7 cellular contexts compared by ENCODE assay signal in the genomic region with DNA sequence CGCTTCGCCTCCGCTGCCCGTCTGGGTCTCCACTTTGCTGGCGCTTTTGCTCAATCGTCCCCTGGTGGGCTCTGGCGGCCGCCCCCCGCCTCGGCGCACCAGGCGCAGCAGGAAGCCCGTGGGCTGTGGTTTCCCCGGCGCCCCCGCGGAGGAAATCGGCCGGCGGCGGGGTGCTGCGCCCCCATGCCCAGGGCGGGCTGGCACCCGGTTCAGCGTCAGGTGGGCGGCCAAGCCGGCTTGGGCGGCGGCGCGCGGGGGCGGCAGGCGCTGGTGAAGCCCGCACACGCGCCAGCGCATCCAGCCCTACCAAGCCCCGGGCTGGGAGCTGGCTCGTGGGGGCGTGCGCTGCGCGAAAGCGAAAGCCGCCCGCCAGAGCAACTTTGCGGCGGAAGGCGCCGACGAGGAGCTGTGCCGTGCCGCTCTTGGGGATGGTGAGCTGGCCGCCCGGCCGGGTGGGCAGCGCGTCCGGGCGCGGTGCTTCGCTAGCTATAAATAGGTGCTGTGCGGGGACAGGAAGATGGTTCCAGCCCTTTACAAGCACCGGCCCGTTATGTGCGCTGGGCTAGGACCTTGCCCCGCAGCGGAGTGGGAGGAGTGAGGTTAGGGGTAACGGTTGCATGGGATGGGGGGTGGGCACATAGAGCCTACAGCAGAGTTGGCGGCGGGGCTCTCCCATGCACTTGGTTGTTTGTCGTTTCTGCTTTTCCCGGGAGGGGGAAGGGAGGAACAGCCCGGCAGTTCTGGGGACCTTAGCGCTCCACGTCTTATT.
A peak's percentile ranks its signal among the peaks of the same experiment; 100 is the strongest.
DNase-seq lines count a peak whose midpoint lies in the region; ATAC-seq lines count a peak whose summit lies in the region.

No MANE protein-coding gene starts in this region.

- no peaks in the 10 kb centered on the region for H3K9me3 ChIP-seq in iPS-15b (ENCODE audit: control insufficient read depth, insufficient read depth, low read length)

- ATAC-seq in GM18909 (IDR thresholded peaks at IDR 0.05; ENCODE audit: poor library complexity, unreplicated experiment) (peak; percentile 32), HG03045 (IDR thresholded peaks at IDR 0.05; ENCODE audit: unreplicated experiment) (peak; percentile 44), HG03521 (IDR thresholded peaks at IDR 0.05; ENCODE audit: unreplicated experiment) (no peak)

- H3K4me1 ChIP-seq in iPS-15b (ENCODE audit: control insufficient read depth, insufficient read depth, low read length) = peaks cover 6% of the 10 kb centered on the region

- no peaks in the 10 kb centered on the region for H3K27me3 ChIP-seq in iPS-15b (ENCODE audit: control insufficient read depth, insufficient read depth, low read length)

- peaks cover 3% of the 10 kb centered on the region for H3K36me3 ChIP-seq in iPS-15b (ENCODE audit: control insufficient read depth, insufficient read depth, low read length)

- no peak overlapping the region for H3K9ac ChIP-seq in iPS-15b (ENCODE audit: low read depth, low read length)

- peak overlapping the region; percentile 69 for H3K4me3 ChIP-seq in iPS-15b (ENCODE audit: low read depth, low read length)

- DNase-seq in T follicular helper cell (ENCODE audit: low read depth) (peak; percentile 31), amniotic stem cell (lab: John Stamatoyannopoulos, UW) (peak; percentile 49)
- peak; percentile 25 to 52 for DNase-seq in stimulated activated CD4-positive, alpha-beta T cell treated with anti-CD3 and anti-CD28 coated beads, Interleukin-12 subunit alpha, Interleukin-12 subunit beta, amount 100 ng/mL, for 24 hours (ENCODE audit: low read depth in 2 of 2)
